28 cellular contexts compared by ENCODE assay signal in the genomic region with DNA sequence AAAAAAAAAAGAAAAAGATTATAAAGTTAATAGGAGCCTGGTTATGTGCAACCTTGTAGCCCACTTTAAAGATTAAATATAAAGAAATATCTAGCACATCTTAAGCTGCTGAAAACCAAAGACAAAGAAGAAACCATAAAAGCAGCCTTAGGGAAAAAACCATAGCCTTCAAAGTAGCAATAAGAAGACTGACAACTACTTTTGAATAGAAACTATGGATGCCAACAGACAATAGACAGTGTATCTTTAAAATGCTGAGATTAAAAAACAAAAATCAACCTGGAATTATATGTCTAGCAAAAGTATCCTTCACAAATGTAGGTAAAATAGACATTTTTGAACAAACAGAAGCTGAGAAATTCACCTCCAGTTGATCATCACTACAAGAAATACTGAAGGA. TPM values are rescaled to one million over a fixed set of nuclear protein-coding genes. Genes with fewer than 3 reads are reported as not detected.
"Had no signal": no experiment of that assay in that cellular context is flagged by ENCODE, and none has a peak within 500 bp of the region (broad histone marks: within the 10 kb centered on the region; RNA-seq: fewer than 3 reads in every experiment).

No MANE protein-coding gene starts in this region.

- H3K36me3 ChIP-seq: gastrocnemius medialis, lower lobe of right lung, pancreas, thoracic aorta, tibial nerve, upper lobe of left lung had no signal

- DNase-seq: dorsolateral prefrontal cortex; effector CD4-positive, alpha-beta T cell; foreskin fibroblast; gastrocnemius medialis; head of caudate nucleus; lower lobe of right lung; occipital lobe; right cardiac atrium; stimulated activated CD4-positive, alpha-beta T cell treated with anti-CD3 and anti-CD28 coated beads, Interleukin-15, amount 100 ng/mL, for 24 hours; stimulated activated CD4-positive, alpha-beta T cell treated with anti-CD3 and anti-CD28 coated beads, Interleukin-2, amount 100 ng/mL, for 48 hours; stimulated activated naive B cell treated with anti-CD40 and anti-IgM and Interleukin-4, amounts not matched to agents 10 μg/mL and 1 μg/mL and 100 μg/mL, for 72 hours; upper lobe of left lung had no signal

- H3K4me3 ChIP-seq: dorsolateral prefrontal cortex, gastrocnemius medialis, lower lobe of right lung, pancreas, skin epidermis, thoracic aorta, tibial nerve, upper lobe of left lung had no signal

- H3K27ac ChIP-seq: dorsolateral prefrontal cortex, epithelial cell of prostate, gastrocnemius medialis, lower lobe of right lung, pancreas, skin epidermis, thoracic aorta, tibial nerve, upper lobe of left lung had no signal

- H3K27me3 ChIP-seq: pancreas had no signal

- ATAC-seq: esophagus mucosa; gastrocnemius medialis; left ventricle myocardium superior; lower lobe of right lung; naive thymus-derived CD8-positive, alpha-beta T cell; pancreas; right cardiac atrium; stimulated activated naive B cell treated with anti-CD40 and anti-IgM and Interleukin-4, amounts not matched to agents 10 μg/mL and 1 μg/mL and 100 μg/mL, for 72 hours had no signal

- H3K9me3 ChIP-seq: gastrocnemius medialis, lower lobe of right lung, pancreas, thoracic aorta had no signal

- FAIRE-seq: colon, keratinocyte, pancreas, urothelium cell line had no signal

RNA-seq across cellular contexts. Expression of a gene that starts 3.4 kb away (rescaled TPM):
- total RNA-seq: gastrocnemius medialis; left ventricle myocardium superior; myocyte; naive thymus-derived CD8-positive, alpha-beta T cell; posterior vena cava; thoracic aorta; tibial nerve had no signal
- polyA plus RNA-seq: naive thymus-derived CD8-positive, alpha-beta T cell; neural cell had no signal

RNA-seq across cellular contexts. Expression of a gene that starts 24.4 kb away (rescaled TPM):
- total RNA-seq: glomerular endothelial cell; left ventricle myocardium superior; mesenteric fat pad; naive thymus-derived CD8-positive, alpha-beta T cell; thoracic aorta; tibial nerve had no signal
- polyA plus RNA-seq: keratinocyte; naive thymus-derived CD8-positive, alpha-beta T cell; neural cell had no signal
